Comparison of ENCODE assay signal across 9 cellular contexts in the genomic region with DNA sequence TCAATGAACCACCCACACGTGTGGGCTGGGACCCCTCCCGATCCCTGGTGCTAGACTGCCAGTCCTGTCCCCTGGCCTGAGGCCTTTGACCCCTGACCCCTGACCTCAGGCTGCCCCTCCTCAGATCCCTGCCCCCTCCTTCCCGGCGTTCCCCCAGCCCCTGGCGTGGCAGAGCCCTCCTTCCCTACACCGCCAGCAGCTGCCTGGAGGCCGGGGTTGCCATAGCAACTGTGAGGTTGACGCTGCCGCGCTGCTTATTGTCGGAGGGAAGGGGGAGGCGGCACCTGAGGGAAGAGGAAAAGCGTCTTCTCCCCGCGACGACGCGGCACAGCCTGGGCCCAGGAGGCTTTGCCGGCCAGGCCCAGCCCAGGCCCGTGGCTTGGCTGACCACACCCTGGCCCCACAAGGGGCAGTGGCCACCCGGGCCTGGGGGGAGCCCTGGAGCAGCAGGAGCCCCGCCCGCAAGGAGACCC. TPM values are rescaled to one million over a fixed set of nuclear protein-coding genes. Genes with fewer than 3 reads are reported as not detected.
DNase-seq lines count a peak whose midpoint lies in the region; ATAC-seq, FAIRE-seq and TF ChIP-seq lines count a peak whose summit lies in the region.
"Had no signal": no experiment of that assay in that cellular context is flagged by ENCODE, and none has a peak within 500 bp of the region (broad histone marks: within the 10 kb centered on the region; RNA-seq: fewer than 3 reads in every experiment).

No MANE protein-coding gene starts in this region.

- H2BK12ac ChIP-seq in H9 (ENCODE audit: insufficient read length, low read depth, low read length): no peak overlapping the region

- H3K23me2 ChIP-seq in H9 (ENCODE audit: insufficient read length, low read depth, low read length, poor library complexity, severe bottlenecking): no peaks in the 10 kb centered on the region

- H3T11ph ChIP-seq in H9 (ENCODE audit: low read length): no peak overlapping the region

- H3K4me3 Mint-ChIP-seq in H9 (peak overlapping the region; percentile 33 to 48; a peak in 3 of 5 replicates), neural crest cell (no peak overlapping the region)

- no peak overlapping the region for H2AK5ac ChIP-seq in H9 (ENCODE audit: insufficient read length, low read length)

- H3K36me3 Mint-ChIP-seq in H9 (ENCODE audit: insufficient read depth in 1 of 3, low read depth in 3 of 3) (peaks cover 0 to 12% (median 0%) of the 10 kb centered on the region in 3 experiments; a peak in 3 of 7 replicates), neural crest cell (ENCODE audit: low read depth) (peaks cover 2% of the 10 kb centered on the region)

- H2BK120ac ChIP-seq in H9 (ENCODE audit: low read depth, low read length, poor library complexity, severe bottlenecking): no peak overlapping the region

- no peaks in the 10 kb centered on the region for H3K79me2 ChIP-seq in H9 (ENCODE audit: insufficient read depth, low read length)

- no peak overlapping the region for H2BK15ac ChIP-seq in H9 (ENCODE audit: low read depth, low read length)

- H3K4me2 ChIP-seq in H9 (ENCODE audit: insufficient read depth, insufficient read length, low read length): no peak overlapping the region
- H3K4me2 ChIP-seq: KMS-11 had no signal

- WGBS in H9 (ENCODE audit: extremely low coverage, insufficient read length, low lambda C conversion rate): no CpG with 5 or more reads among the region's 23 CpGs

- TF ChIP-seq POLR2A in GM12891 (IDR thresholded peaks at IDR 0.05; ENCODE audit: low read depth, low read length): no peak

- no peak overlapping the region for H2BK5ac ChIP-seq in H9 (ENCODE audit: insufficient read length, low read length)

- DNase-seq in H9 (peak; percentile 91), NCI-H526 treated with DMSO at 0.1 percent for 48 hours (lab: John Stamatoyannopoulos, UW) (peak; percentile 30), fibroblast of mammary gland (ENCODE audit: low read depth) (peak; percentile 32), neural crest cell (ENCODE audit: low read depth, low spot score) (peak; percentile 89), GM12891 (ENCODE audit: insufficient read length, low spot score) (no peak), GM19240 (ENCODE audit: insufficient read length, low spot score) (no peak)

- no peak overlapping the region for H3K27ac ChIP-seq in H9 (ENCODE audit: insufficient read length, low read depth, low read length)
- H3K27ac ChIP-seq: KMS-11 had no signal

- no peaks in the 10 kb centered on the region for H3K9me3 ChIP-seq in H9 (ENCODE audit: control insufficient read depth, low read depth, low read length)

- H3K27me3 ChIP-seq in H9 (ENCODE audit: insufficient read depth, low read length): no peaks in the 10 kb centered on the region

- no peak overlapping the region for H3K4me3 ChIP-seq in fibroblast of mammary gland (ENCODE audit: control insufficient read depth, low read depth, low read length)

- H3K14ac ChIP-seq in H9 (ENCODE audit: insufficient read depth, low read length): no peak overlapping the region

- FAIRE-seq in GM12891 (lab: Jason Lieb, UNC): no peak

- no peak overlapping the region for H3K56ac ChIP-seq in H9 (ENCODE audit: insufficient read length, low read depth, low read length)

- no peak overlapping the region for H3K9ac ChIP-seq in H9 (ENCODE audit: extremely low read depth, insufficient read length, low read length)
- H3K9ac ChIP-seq: KMS-11 had no signal

- ATAC-seq in GM19351 (IDR thresholded peaks at IDR 0.05; ENCODE audit: unreplicated experiment) (no peak), GM18502 (IDR thresholded peaks at IDR 0.05; ENCODE audit: poor library complexity, unreplicated experiment) (no peak)

- no peak overlapping the region for H2AFZ ChIP-seq in H9 (ENCODE audit: low read length)

- H2BK20ac ChIP-seq in H9 (ENCODE audit: low read depth, low read length, poor library complexity, severe bottlenecking): no peak overlapping the region

- no peak overlapping the region for H3K27ac Mint-ChIP-seq in H9
- no peak overlapping the region for H3K27ac Mint-ChIP-seq in neural crest cell (ENCODE audit: unreplicated experiment)

- H4K20me1 ChIP-seq in H9 (ENCODE audit: control insufficient read depth, insufficient read depth, insufficient read length): no peaks in the 10 kb centered on the region

- TF ChIP-seq CTCF in H9 (conservative IDR thresholded peaks at IDR 0.05) (no peak), fibroblast of mammary gland (conservative IDR thresholded peaks at IDR 0.05; ENCODE audit: control insufficient read depth, insufficient read depth, low read depth, low read length) (no peak), neural crest cell (conservative IDR thresholded peaks at IDR 0.05) (no peak)

- H3K27me3 Mint-ChIP-seq in H9 (ENCODE audit: low read depth) (peaks cover 5% of the 10 kb centered on the region; the same call in 1 of the 2 replicates), neural crest cell (ENCODE audit: low read depth) (no peaks in the 10 kb centered on the region)

- H3K79me1 ChIP-seq in H9 (ENCODE audit: insufficient read depth, low read depth, low read length, poor library complexity, severe bottlenecking): no peaks in the 10 kb centered on the region

- H4K91ac ChIP-seq in H9 (ENCODE audit: insufficient read length, low read depth, low read length): no peak overlapping the region

- no peaks in the 10 kb centered on the region for H3K4me1 ChIP-seq in H9 (ENCODE audit: insufficient read depth, low read length)

- no peak overlapping the region for H3K18ac ChIP-seq in H9 (ENCODE audit: insufficient read length, low read depth, low read length)

- H3K4me1 Mint-ChIP-seq in H9 (peaks cover 4 to 14% of the 10 kb centered on the region in 2 experiments; a peak in 2 of 4 replicates), neural crest cell (peaks cover 30% of the 10 kb centered on the region)

- H3K23ac ChIP-seq in H9 (ENCODE audit: insufficient read length, low read depth, low read length): no peak overlapping the region

- H4K5ac ChIP-seq in H9 (ENCODE audit: insufficient read length, low read depth, low read length): no peak overlapping the region

- no peaks in the 10 kb centered on the region for H3K9me3 Mint-ChIP-seq in H9
- no peaks in the 10 kb centered on the region for H3K9me3 Mint-ChIP-seq in neural crest cell

- no peak overlapping the region for H4K8ac ChIP-seq in H9 (replicated peaks; ENCODE audit: insufficient read length, low read depth, low read length)

- H3K4ac ChIP-seq in H9 (ENCODE audit: low read depth, low read length): no peak overlapping the region

TF ChIP-seq in GM12891, 5 proteins besides CTCF, POLR2A, EP300 and RAD21:
- TF ChIP-seq POLR2AphosphoS5 (IDR thresholded peaks at IDR 0.05; ENCODE audit: low read depth, low read length) (no peak), PAX5 (IDR thresholded peaks at IDR 0.05; ENCODE audit: insufficient read depth, low read length, severe bottlenecking) (no peak), POU2F2 (IDR thresholded peaks at IDR 0.05; ENCODE audit: low read depth, low read length) (no peak), SPI1 (IDR thresholded peaks at IDR 0.05; ENCODE audit: low read depth, low read length) (no peak), TAF1 (IDR thresholded peaks at IDR 0.05; ENCODE audit: low read depth, low read length) (no peak)

RNA-seq across cellular contexts. Expression of gene SHANK3, which starts 32.6 kb away (rescaled TPM):
- total RNA-seq in H9 (2021) (8.4 and 8.7 TPM in 2 replicates), neural crest cell (15.2 and 15.4 TPM in 2 replicates)
- 0.15 TPM for polyA plus RNA-seq in GM12891 (2012; ENCODE audit: low read depth, missing spikeins)

RNA-seq across cellular contexts. Expression of gene ACR, which starts 32.7 kb away (rescaled TPM):
- total RNA-seq in H9 (2021) (0.35 TPM in 1 of 2 replicates, not detected in the other), neural crest cell (0.34 TPM in 1 of 2 replicates, not detected in the other)
- not detected for polyA plus RNA-seq in GM12891 (2012; ENCODE audit: low read depth, missing spikeins)

Comparison
In these comparisons a context has a peak if more than half of its experiments do, and no peak if none do; other contexts are left out.
1. DNase-seq: peak in H9 (single experiment), NCI-H526 treated with DMSO at 0.1 percent for 48 hours (single experiment), fibroblast of mammary gland (single experiment) and neural crest cell (single experiment); none in GM12891 (single experiment) and GM19240 (single experiment).